ENCODE assay signal across 17 cellular contexts in genomic region chr11:78220218-78221157, GRCh38. TPM values are rescaled to one million over a fixed set of nuclear protein-coding genes. Genes with fewer than 3 reads are reported as not detected.
DNase-seq lines count a peak whose midpoint lies in the region; ATAC-seq, FAIRE-seq and TF ChIP-seq lines count a peak whose summit lies in the region.
"Had no signal": no experiment of that assay in that cellular context is flagged by ENCODE, and none has a peak within 500 bp of the region (broad histone marks: within the 10 kb centered on the region; RNA-seq: fewer than 3 reads in every experiment).

No MANE protein-coding gene starts in this region.

- H3K4me2 ChIP-seq in GM23338 = no peak overlapping the region
- H3K4me2 ChIP-seq in K562 (ENCODE audit: insufficient read depth, low read length) = no peak overlapping the region

- no peaks in the 10 kb centered on the region for H3K4me1 ChIP-seq in GM23338 (ENCODE audit: insufficient read depth)
- H3K4me1 ChIP-seq in K562 (replicated peaks in 1 of 2; ENCODE audit: control insufficient read depth in 2 of 2, insufficient read depth in 2 of 2, low read length in 2 of 2) = peaks cover 3 to 12% of the 10 kb centered on the region in 2 experiments; a peak in 3 of 5 replicates

- H3K9me3 Mint-ChIP-seq in activated CD8-positive, alpha-beta memory T cell treated with anti-CD3 and anti-CD28 coated beads, Interleukin-2, amount 10 ng/mL, durations not matched to agents 7 days and 5 days (ENCODE audit: low read depth) = no peaks in the 10 kb centered on the region
- no peaks in the 10 kb centered on the region; the same call in 2 of the 3 replicates for H3K9me3 Mint-ChIP-seq in GM23338
- H3K9me3 Mint-ChIP-seq in progenitor cell of endocrine pancreas (ENCODE audit: low read depth) = no peaks in the 10 kb centered on the region
- H3K9me3 Mint-ChIP-seq: CD8-positive, alpha-beta T cell; nephron had no signal

- H3K27me3 Mint-ChIP-seq in activated CD8-positive, alpha-beta memory T cell treated with anti-CD3 and anti-CD28 coated beads, Interleukin-2, amount 10 ng/mL, durations not matched to agents 7 days and 5 days = no peaks in the 10 kb centered on the region
- H3K27me3 Mint-ChIP-seq in GM23338 (ENCODE audit: insufficient read depth, low read depth, poor library complexity) (peaks cover 7% of the 10 kb centered on the region), progenitor cell of endocrine pancreas (no peaks in the 10 kb centered on the region)

- ATAC-seq in activated CD8-positive, alpha-beta memory T cell treated with anti-CD3 and anti-CD28 coated beads, Interleukin-2, amount 10 ng/mL, durations not matched to agents 7 days and 5 days = no peak
- no peak for ATAC-seq in GM23338
- ATAC-seq in K562 = no peak
- ATAC-seq: CD8-positive, alpha-beta T cell had no signal

- in situ Hi-C loops in K562 (cut with MboI) = loop anchor here (5.0 kb wide), 1 partner anchor 342 kb away; no protein-coding TSS in a partner anchor

- no peak overlapping the region for H3K27ac Mint-ChIP-seq in activated CD8-positive, alpha-beta memory T cell treated with anti-CD3 and anti-CD28 coated beads, Interleukin-2, amount 10 ng/mL, durations not matched to agents 7 days and 5 days
- H3K27ac Mint-ChIP-seq in GM23338 = 0 out of 2 replicates have a peak overlapping the region, but pooled peaks have one; percentile 37
- peak overlapping the region; percentile 73 for H3K27ac Mint-ChIP-seq in progenitor cell of endocrine pancreas

- H3K36me3 ChIP-seq in GM23338 (ENCODE audit: insufficient read depth) (no peaks in the 10 kb centered on the region), K562 (ENCODE audit: control insufficient read depth, insufficient read depth, low read length) (peaks cover 93% of the 10 kb centered on the region; the same call in 2 of the 3 replicates)

- H2AFZ ChIP-seq in GM23338 (no peak overlapping the region), K562 (ENCODE audit: low read depth, low read length) (no peak overlapping the region)

- no peak for TF ChIP-seq POLR2A in K562 (conservative IDR thresholded peaks at IDR 0.05)

- CTCF ChIA-PET in activated CD8-positive, alpha-beta memory T cell treated with anti-CD3 and anti-CD28 coated beads, Interleukin-2, amount 10 ng/mL, durations not matched to agents 7 days and 5 days (lab: Charles Lee) = interaction anchor here (1.8 kb wide), 1 partner anchor 346 kb away, joined by 3 read pairs; no protein-coding TSS in a partner anchor
- CTCF ChIA-PET in K562 (lab: Yijun Ruan, JAX; ENCODE audit: low intra/inter-chr PET ratio) = no interaction called here
- CTCF ChIA-PET in GM10248 (lab: Yijun Ruan, JAX) = interaction anchor here (0.8 to 1.9 kb wide), 7 partner anchors 8 to 344 kb away, joined by 3 to 11 read pairs (median 5); no protein-coding TSS in a partner anchor

- POLR2A ChIA-PET in K562 (lab: Yijun Ruan, JAX) (no interaction called here), GM10248 (lab: Yijun Ruan, JAX) (no interaction called here)

- peak; percentile 52 for DNase-seq in activated CD8-positive, alpha-beta memory T cell treated with anti-CD3 and anti-CD28 coated beads, Interleukin-2, amount 50 U/mL, for 48 hours
- DNase-seq in activated CD8-positive, alpha-beta memory T cell treated with anti-CD3 and anti-CD28 coated beads, Interleukin-2, amount 10 ng/mL, durations not matched to agents 7 days and 5 days = no peak
- DNase-seq in GM23338 (ENCODE audit: low spot score) = no peak
- no peak for DNase-seq in K562 (ENCODE audit: extremely low read depth in 1 of 4, low spot score in 3 of 4)
- no peak for DNase-seq in progenitor cell of endocrine pancreas (ENCODE audit: low spot score, unreplicated experiment)
- no peak for DNase-seq in T-helper 9 cell
- DNase-seq in DMS79 treated with DMSO at 0.1 percent for 48 hours (lab: John Stamatoyannopoulos, UW) = no peak
- no peak for DNase-seq in GM10248 (ENCODE audit: extremely low spot score)
- DNase-seq: amniotic stem cell; cerebellar nuclear complex; mesendoderm; NCI-H1436 treated with DMSO at 0.1 percent for 48 hours; stimulated activated naive CD4-positive, alpha-beta T cell treated with Interleukin-2 at 50 U/mL for 16 hours; SW 1271 had no signal

- H4K20me1 ChIP-seq in GM23338 (replicated peaks; ENCODE audit: insufficient read depth) (no peaks in the 10 kb centered on the region), K562 (replicated peaks; ENCODE audit: control insufficient read depth, insufficient read depth, low read length) (no peaks in the 10 kb centered on the region)

- H3F3A ChIP-seq in GM23338 (replicated peaks; ENCODE audit: low read depth) = no peaks in the 10 kb centered on the region

- H3K27me3 ChIP-seq in GM23338 (ENCODE audit: insufficient read depth) (no peaks in the 10 kb centered on the region), K562 (ENCODE audit: control insufficient read depth in 2 of 2, insufficient read depth in 2 of 2, low read length in 2 of 2) (no peaks in the 10 kb centered on the region)

- H3K9me2 ChIP-seq in GM23338 (ENCODE audit: insufficient read depth) = 0 out of 2 replicates have a peak, but pooled peaks cover 2% of the 10 kb centered on the region

- peaks cover 11% of the 10 kb centered on the region for H3K4me1 Mint-ChIP-seq in activated CD8-positive, alpha-beta memory T cell treated with anti-CD3 and anti-CD28 coated beads, Interleukin-2, amount 10 ng/mL, durations not matched to agents 7 days and 5 days
- no peaks in the 10 kb centered on the region; the same call in 2 of the 3 replicates for H3K4me1 Mint-ChIP-seq in GM23338
- H3K4me1 Mint-ChIP-seq in progenitor cell of endocrine pancreas (ENCODE audit: low read depth) = peaks cover 7% of the 10 kb centered on the region
- H3K4me1 Mint-ChIP-seq: nephron had no signal

- no peak overlapping the region for H3K4me3 Mint-ChIP-seq in activated CD8-positive, alpha-beta memory T cell treated with anti-CD3 and anti-CD28 coated beads, Interleukin-2, amount 10 ng/mL, durations not matched to agents 7 days and 5 days
- H3K4me3 Mint-ChIP-seq in GM23338 (no peak overlapping the region), progenitor cell of endocrine pancreas (ENCODE audit: low read depth) (no peak overlapping the region)
- H3K4me3 Mint-ChIP-seq: CD8-positive, alpha-beta T cell; nephron had no signal

- peaks cover 35% of the 10 kb centered on the region for H3K36me3 Mint-ChIP-seq in activated CD8-positive, alpha-beta memory T cell treated with anti-CD3 and anti-CD28 coated beads, Interleukin-2, amount 10 ng/mL, durations not matched to agents 7 days and 5 days
- H3K36me3 Mint-ChIP-seq in GM23338 (ENCODE audit: low read depth) (peaks cover 13% of the 10 kb centered on the region; the same call in 1 of the 3 replicates), progenitor cell of endocrine pancreas (ENCODE audit: insufficient read depth) (peaks cover 36% of the 10 kb centered on the region)

- H3K4me3 ChIP-seq in GM23338 = no peak overlapping the region
- no peak overlapping the region for H3K4me3 ChIP-seq in K562

- no peak overlapping the region for H3K9ac ChIP-seq in K562 (ENCODE audit: insufficient read depth in 1 of 2, low read depth in 2 of 2, low read length in 2 of 2)

- TF ChIP-seq EP300 in K562 (IDR thresholded peaks at IDR 0.05; ENCODE audit: low read length) = no peak

- TF ChIP-seq RAD21 in K562 (CRISPR knock-in tag; conservative IDR thresholded peaks at IDR 0.05 in 1 of 2, IDR thresholded peaks at IDR 0.05 in 1 of 2) = no peak

- H3K9me1 ChIP-seq in K562 (ENCODE audit: control insufficient read depth, insufficient read depth, low read length) = peaks cover 3% of the 10 kb centered on the region

- WGBS in K562 (ENCODE audit: insufficient coverage, low coverage, missing lambda C conversion rate) = 88% methylated on average over 14 of the region's 14 CpGs

- intact Hi-C loops in K562 (cut with micrococcal nuclease) = no loop called here

- BruUV-seq in K562 (replicated peaks; lab: Mats Ljungman, UMichigan) = no TSS peak

- no peak overlapping the region for H3K27ac ChIP-seq in GM23338 (ENCODE audit: low read depth)
- H3K27ac ChIP-seq in K562 (ENCODE audit: extremely low read depth, low read depth, low read length) = no peak overlapping the region

- no peaks in the 10 kb centered on the region for H3K9me3 ChIP-seq in K562 (replicated peaks; ENCODE audit: control insufficient read depth, insufficient read depth, low read depth, low read length)

- FAIRE-seq in K562 (lab: Jason Lieb, UNC) = peak; percentile 57
- FAIRE-seq: urothelium cell line had no signal

- no peak for TF ChIP-seq CTCF in GM23338 (conservative IDR thresholded peaks at IDR 0.05; ENCODE audit: low read depth in 2 of 2)
- no peak for TF ChIP-seq CTCF in K562 (IDR thresholded peaks at IDR 0.05 in 2 of 3, conservative IDR thresholded peaks at IDR 0.05 in 1 of 3; ENCODE audit: insufficient read depth in 2 of 3, low read depth in 1 of 3, low read length in 3 of 3)
- TF ChIP-seq CTCF in progenitor cell of endocrine pancreas (IDR thresholded peaks at IDR 0.05; ENCODE audit: unreplicated experiment) = no peak
- no peak for TF ChIP-seq CTCF in GM10248 (IDR thresholded peaks at IDR 0.05; ENCODE audit: control extremely low read depth, extremely low read depth, low read depth, missing control alignments)

- no peaks in the 10 kb centered on the region for H3K79me2 ChIP-seq in GM23338 (replicated peaks; ENCODE audit: insufficient read depth)
- H3K79me2 ChIP-seq in K562 (ENCODE audit: control insufficient read depth, insufficient read depth, low read length) = no peaks in the 10 kb centered on the region

RNA-seq across cellular contexts. Expression of gene USP35, which starts 31.8 kb away (rescaled TPM):
- 10 to 100 TPM in 1 of 2 experiments, 1 to 10 TPM in 1; 8.5 to 10.6 TPM for total RNA-seq in activated CD8-positive, alpha-beta memory T cell treated with anti-CD3 and anti-CD28 coated beads, Interleukin-2, amount 10 ng/mL, durations not matched to agents 7 days and 5 days
- 10.0 and 10.7 TPM in 2 replicates for total RNA-seq in GM23338 (2014; rRNA removed; shearing (Covaris generic))
- polyA plus RNA-seq in GM23338 (2016; fragmentation: Nextera tagmentation; extraction: Ambion mirVana) (1.7 and 2.5 TPM in 2 replicates), K562 (2011; rRNA removed) (3.9 and 4.4 TPM in 2 replicates), K562 (2014; fragmentation: Illumina TruSeq; extraction: Trizol) (3.0 and 3.6 TPM in 2 replicates), K562 (2014; fragmentation: Nextera tagmentation; extraction: Ambion mirVana) (under 1 TPM; 0.01 to 0.07 TPM), K562 (2014; rRNA removed) (3.6 and 4.0 TPM in 2 replicates)
- total RNA-seq in K562 (2011; cell fraction: chromatin; rRNA removed; ENCODE audit: low replicate concordance) = 11.2 and 24.7 TPM in 2 replicates
- total RNA-seq in K562 (2011; cell fraction: nucleolus; rRNA removed) = 14.8 and 15.9 TPM in 2 replicates
- total RNA-seq in K562 (2011; cell fraction: nucleoplasm; rRNA removed) = 11.8 and 13.5 TPM in 2 replicates
- total RNA-seq in K562 (2014; rRNA removed) (3.3 and 4.8 TPM in 2 replicates), K562 (2014; rRNA removed; fragmentation: Illumina TruSeq; extraction: Trizol) (1.6 and 2.1 TPM in 2 replicates), K562 (2015; rRNA removed; fragmentation: Illumina TruSeq; extraction: Trizol) (2.4 and 3.3 TPM in 2 replicates), K562 (2021) (3.8 and 4.1 TPM in 2 replicates), progenitor cell of endocrine pancreas (14.7 and 16.5 TPM in 2 replicates)
- polyA plus RNA-seq in K562 (2011; cell fraction: cytosol; rRNA removed) = 3.2 and 3.9 TPM in 2 replicates
- polyA plus RNA-seq in K562 (2011; cell fraction: nucleus; rRNA removed) = 23.4 and 38.4 TPM in 2 replicates
- 3.9 and 6.0 TPM in 2 replicates for polyA plus RNA-seq in K562 (2012)
- 1.7 and 1.8 TPM in 2 replicates for polyA minus RNA-seq in K562 (2011; rRNA and poly(A)+ RNA removed)
- 1.1 and 3.0 TPM in 2 replicates for polyA minus RNA-seq in K562 (2011; cell fraction: cytosol; rRNA and poly(A)+ RNA removed)
- 6.1 and 7.2 TPM in 2 replicates for polyA minus RNA-seq in K562 (2011; cell fraction: nucleus; rRNA and poly(A)+ RNA removed)

RNA-seq across cellular contexts. Expression of gene KCTD21, which starts 32.1 kb away (rescaled TPM):
- total RNA-seq in activated CD8-positive, alpha-beta memory T cell treated with anti-CD3 and anti-CD28 coated beads, Interleukin-2, amount 10 ng/mL, durations not matched to agents 7 days and 5 days = 1 to 10 TPM; 6.4 to 7.3 TPM
- 3.6 and 3.7 TPM in 2 replicates for total RNA-seq in GM23338 (2014; rRNA removed; shearing (Covaris generic))
- polyA plus RNA-seq in GM23338 (2016; fragmentation: Nextera tagmentation; extraction: Ambion mirVana) (0.71 and 1.0 TPM in 2 replicates), K562 (2011; rRNA removed) (4.2 and 5.4 TPM in 2 replicates), K562 (2014; fragmentation: Illumina TruSeq; extraction: Trizol) (3.3 and 4.3 TPM in 2 replicates), K562 (2014; fragmentation: Nextera tagmentation; extraction: Ambion mirVana) (under 1 TPM; 0.34 to 0.80 TPM), K562 (2014; rRNA removed) (1.7 and 1.8 TPM in 2 replicates)
- total RNA-seq in K562 (2011; cell fraction: chromatin; rRNA removed; ENCODE audit: low replicate concordance) = 3.6 and 6.5 TPM in 2 replicates
- total RNA-seq in K562 (2011; cell fraction: nucleolus; rRNA removed) = 3.0 and 4.7 TPM in 2 replicates
- total RNA-seq in K562 (2011; cell fraction: nucleoplasm; rRNA removed) = 4.0 and 7.8 TPM in 2 replicates
- total RNA-seq in K562 (2014; rRNA removed) (1.5 and 2.1 TPM in 2 replicates), K562 (2014; rRNA removed; fragmentation: Illumina TruSeq; extraction: Trizol) (1.7 and 1.9 TPM in 2 replicates), K562 (2015; rRNA removed; fragmentation: Illumina TruSeq; extraction: Trizol) (2.0 and 2.4 TPM in 2 replicates), K562 (2021) (2.2 and 2.4 TPM in 2 replicates), progenitor cell of endocrine pancreas (7.4 and 10.1 TPM in 2 replicates)
- polyA plus RNA-seq in K562 (2011; cell fraction: cytosol; rRNA removed) = 5.2 and 5.6 TPM in 2 replicates
- polyA plus RNA-seq in K562 (2011; cell fraction: nucleus; rRNA removed) = 1.3 and 2.4 TPM in 2 replicates
- 4.1 and 5.4 TPM in 2 replicates for polyA plus RNA-seq in K562 (2012)
- polyA minus RNA-seq in K562 (2011; rRNA and poly(A)+ RNA removed) = 4.0 and 5.1 TPM in 2 replicates
- polyA minus RNA-seq in K562 (2011; cell fraction: cytosol; rRNA and poly(A)+ RNA removed) = 2.1 and 3.5 TPM in 2 replicates
- 1.5 and 2.0 TPM in 2 replicates for polyA minus RNA-seq in K562 (2011; cell fraction: nucleus; rRNA and poly(A)+ RNA removed)
